ENCODE assay signal across 17 cellular contexts in the genomic region with DNA sequence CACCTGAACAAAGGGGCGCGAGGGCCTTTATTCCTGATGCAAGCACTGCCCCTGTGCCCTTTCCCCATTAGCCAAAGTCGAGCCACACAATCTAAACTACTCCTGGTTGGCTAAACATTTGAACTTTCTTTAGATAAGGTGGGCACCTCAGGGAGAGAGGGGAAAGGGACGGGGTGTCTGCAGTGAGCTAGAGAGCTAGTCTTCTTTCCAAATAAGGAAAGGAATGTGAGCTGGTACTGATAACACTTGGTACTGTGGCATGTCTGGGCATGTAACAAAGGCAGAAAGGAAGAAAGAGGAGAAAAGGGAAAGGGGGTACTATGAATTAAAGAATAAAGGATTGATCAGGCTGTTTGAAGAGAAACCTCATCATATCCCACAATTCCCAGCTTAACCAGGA.
DNase-seq lines count a peak whose midpoint lies in the region; ATAC-seq, FAIRE-seq and TF ChIP-seq lines count a peak whose summit lies in the region.
"Had no signal": no experiment of that assay in that cellular context is flagged by ENCODE, and none has a peak within 500 bp of the region (broad histone marks: within the 10 kb centered on the region; RNA-seq: fewer than 3 reads in every experiment).

No MANE protein-coding gene starts in this region.

- H3K4me2 ChIP-seq in mesendoderm (ENCODE audit: low read length) = no peak overlapping the region
- H3K4me2 ChIP-seq: PC-9 had no signal

- no peaks in the 10 kb centered on the region for H3K9me3 ChIP-seq in HUES48 (ENCODE audit: control insufficient read depth, insufficient read depth, low read length)
- no peaks in the 10 kb centered on the region for H3K9me3 ChIP-seq in naive thymus-derived CD4-positive, alpha-beta T cell (ENCODE audit: control insufficient read depth in 2 of 3, low read length in 3 of 3)
- no peaks in the 10 kb centered on the region for H3K9me3 ChIP-seq in prostate gland
- H3K9me3 ChIP-seq: BE2C, body of pancreas, gastroesophageal sphincter had no signal

- H4K5ac ChIP-seq in mesendoderm (ENCODE audit: low read length) = no peak overlapping the region

- H2BK120ac ChIP-seq in mesendoderm (ENCODE audit: low read depth, low read length) = peak overlapping the region; percentile 100

- no peaks in the 10 kb centered on the region for H3K27me3 ChIP-seq in HUES48 (ENCODE audit: control insufficient read depth, insufficient read depth, low read length)
- peaks cover 2% of the 10 kb centered on the region for H3K27me3 ChIP-seq in bronchial epithelial cell (ENCODE audit: control insufficient read depth, insufficient read depth, low read length)
- no peaks in the 10 kb centered on the region for H3K27me3 ChIP-seq in mesendoderm (ENCODE audit: insufficient read depth, low read length, poor library complexity)
- H3K27me3 ChIP-seq in naive thymus-derived CD4-positive, alpha-beta T cell (ENCODE audit: control insufficient read depth in 2 of 2, insufficient read depth in 2 of 2, low read length in 2 of 2) = no peaks in the 10 kb centered on the region
- no peaks in the 10 kb centered on the region for H3K27me3 ChIP-seq in prostate gland (replicated peaks; ENCODE audit: insufficient read depth)
- H3K27me3 ChIP-seq: body of pancreas had no signal

- H3K9ac ChIP-seq in HUES48 (ENCODE audit: low read depth, low read length) (peak overlapping the region; percentile 67), mesendoderm (ENCODE audit: low read length) (no peak overlapping the region)

- H3K79me1 ChIP-seq in mesendoderm (ENCODE audit: low read length) = no peaks in the 10 kb centered on the region

- H3K27ac ChIP-seq in HUES48 (ENCODE audit: low read depth, low read length) (peak overlapping the region; percentile 73), mesendoderm (ENCODE audit: low read depth, low read length) (peak overlapping the region; percentile 69), prostate gland (no peak overlapping the region)
- H3K27ac ChIP-seq in naive thymus-derived CD4-positive, alpha-beta T cell (ENCODE audit: low read depth, low read length) = no peak overlapping the region
- H3K27ac ChIP-seq: body of pancreas, gastroesophageal sphincter, PC-9, WERI-Rb-1 had no signal

- H3K36me3 ChIP-seq in HUES48 (ENCODE audit: control insufficient read depth, insufficient read depth, low read length) (no peaks in the 10 kb centered on the region), bronchial epithelial cell (ENCODE audit: control insufficient read depth, insufficient read depth, low read length) (no peaks in the 10 kb centered on the region), mesendoderm (ENCODE audit: control insufficient read depth, insufficient read depth, low read length) (no peaks in the 10 kb centered on the region), prostate gland (no peaks in the 10 kb centered on the region)
- no peaks in the 10 kb centered on the region for H3K36me3 ChIP-seq in naive thymus-derived CD4-positive, alpha-beta T cell (ENCODE audit: control insufficient read depth in 2 of 3, insufficient read depth in 3 of 3, low read length in 3 of 3)
- H3K36me3 ChIP-seq: BE2C, gastroesophageal sphincter, WERI-Rb-1 had no signal

- no peak overlapping the region for H4K8ac ChIP-seq in mesendoderm (ENCODE audit: low read depth, low read length)

- H3K27me3 Mint-ChIP-seq in naive thymus-derived CD4-positive, alpha-beta T cell = peaks cover 12 to 37% (median 37%) of the 10 kb centered on the region in 5 donors

- no peak overlapping the region for H3K4me3 ChIP-seq in HUES48 (ENCODE audit: low read depth, low read length)
- no peak overlapping the region for H3K4me3 ChIP-seq in bronchial epithelial cell (ENCODE audit: low read depth, low read length)
- no peak overlapping the region for H3K4me3 ChIP-seq in mesendoderm (ENCODE audit: low read length)
- H3K4me3 ChIP-seq in naive thymus-derived CD4-positive, alpha-beta T cell (ENCODE audit: low read length) = no peak overlapping the region
- no peak overlapping the region for H3K4me3 ChIP-seq in prostate gland
- H3K4me3 ChIP-seq: body of pancreas, gastroesophageal sphincter, PC-9 had no signal

- H3K27ac Mint-ChIP-seq in naive thymus-derived CD4-positive, alpha-beta T cell = no peak overlapping the region

- no CpG with 5 or more reads among the region's 4 CpGs for WGBS in mesendoderm (ENCODE audit: extremely low coverage, insufficient coverage, low lambda C conversion rate)
- 54% methylated on average over 4 of the region's 4 CpGs for WGBS in prostate gland

- H3K4me3 Mint-ChIP-seq in naive thymus-derived CD4-positive, alpha-beta T cell = no peak overlapping the region

- POLR2A ChIA-PET in naive thymus-derived CD4-positive, alpha-beta T cell (lab: Charles Lee) = no interaction called here

- peak overlapping the region; percentile 84 for H2BK5ac ChIP-seq in mesendoderm (ENCODE audit: low read length)

- no peak overlapping the region for H2AK5ac ChIP-seq in mesendoderm (ENCODE audit: low read length)

- H3K18ac ChIP-seq in mesendoderm (ENCODE audit: low read length) = peak overlapping the region; percentile 98

- no peaks in the 10 kb centered on the region for H3K36me3 Mint-ChIP-seq in naive thymus-derived CD4-positive, alpha-beta T cell

- H3K56ac ChIP-seq in mesendoderm (ENCODE audit: low read length) = peak overlapping the region; percentile 63

- intact Hi-C loops in naive thymus-derived CD4-positive, alpha-beta T cell (cut with micrococcal nuclease) = no loop called here
- intact Hi-C loops in prostate gland (cut with DNase I) = no loop called here

- no peak overlapping the region for H2BK15ac ChIP-seq in mesendoderm (replicated peaks; ENCODE audit: low read depth)

- H3K9me3 Mint-ChIP-seq in naive thymus-derived CD4-positive, alpha-beta T cell = no peaks in the 10 kb centered on the region

- no peak for FAIRE-seq in bronchial epithelial cell (lab: Jason Lieb, UNC)

- no peak for ATAC-seq in naive thymus-derived CD4-positive, alpha-beta T cell
- ATAC-seq: body of pancreas, gastroesophageal sphincter had no signal

- H3K79me2 ChIP-seq in mesendoderm (ENCODE audit: control insufficient read depth, insufficient read depth, low read length) = no peaks in the 10 kb centered on the region

- CTCF ChIA-PET in naive thymus-derived CD4-positive, alpha-beta T cell (lab: Charles Lee) = no interaction called here

- DNase-seq in EL (peak; percentile 12), bronchial epithelial cell (ENCODE audit: low read depth) (peak; percentile 47), mesendoderm (peak; percentile 51), dermis blood vessel endothelial cell (no peak), GOT3 (lab: John Stamatoyannopoulos, UW) (no peak), prostate gland (ENCODE audit: low spot score) (no peak)
- DNase-seq in naive thymus-derived CD4-positive, alpha-beta T cell = no peak
- DNase-seq: activated gamma-delta T cell; BE2C; body of pancreas; DND-41; effector CD8-positive, alpha-beta T cell; PC-9; stimulated activated CD4-positive, alpha-beta T cell treated with anti-CD3 and anti-CD28 coated beads, Interleukin-15, amount 100 ng/mL, for 24 hours; WERI-Rb-1 had no signal

- no peaks in the 10 kb centered on the region for H3K4me1 Mint-ChIP-seq in naive thymus-derived CD4-positive, alpha-beta T cell

- H3K4me1 ChIP-seq in HUES48 (ENCODE audit: control insufficient read depth, insufficient read depth, low read length) (peaks cover 27% of the 10 kb centered on the region), mesendoderm (ENCODE audit: control insufficient read depth, low read depth, low read length) (peaks cover 12% of the 10 kb centered on the region), prostate gland (replicated peaks) (no peaks in the 10 kb centered on the region)
- H3K4me1 ChIP-seq in naive thymus-derived CD4-positive, alpha-beta T cell (ENCODE audit: control insufficient read depth in 2 of 2, insufficient read depth in 2 of 2, low read length in 2 of 2) = no peaks in the 10 kb centered on the region
- H3K4me1 ChIP-seq: BE2C, gastroesophageal sphincter had no signal

- TF ChIP-seq CTCF in bronchial epithelial cell (IDR thresholded peaks at IDR 0.05; ENCODE audit: insufficient read depth, low read length, severe bottlenecking) (no peak), prostate gland (IDR thresholded peaks at IDR 0.05) (no peak)

- no peak overlapping the region for H3K23ac ChIP-seq in mesendoderm (ENCODE audit: low read length)

- TF ChIP-seq POLR2A in prostate gland (IDR thresholded peaks at IDR 0.05) = no peak

- peak overlapping the region; percentile 81 for H3K4ac ChIP-seq in mesendoderm (ENCODE audit: low read depth, low read length)

Comparison
In these comparisons a context has a peak if more than half of its experiments do, and no peak if none do; other contexts are left out.
1. DNase-seq: peak in EL (single experiment), bronchial epithelial cell (single experiment) and mesendoderm (single experiment); none in naive thymus-derived CD4-positive, alpha-beta T cell (0 of 9), dermis blood vessel endothelial cell (single experiment), GOT3 (single experiment) and prostate gland (single experiment).
2. H3K27ac ChIP-seq: peak in HUES48 (single experiment) and mesendoderm (single experiment); none in naive thymus-derived CD4-positive, alpha-beta T cell (single experiment) and prostate gland (0 of 2).